16 cellular contexts compared by ENCODE assay signal in genomic region chr16:61730997-61731396, GRCh38.
A peak's percentile ranks its signal among the peaks of the same experiment; 100 is the strongest.
DNase-seq lines count a peak whose midpoint lies in the region; ATAC-seq and TF ChIP-seq lines count a peak whose summit lies in the region.
"Had no signal": no experiment of that assay in that cellular context is flagged by ENCODE, and none has a peak within 500 bp of the region (broad histone marks: within the 10 kb centered on the region; RNA-seq: fewer than 3 reads in every experiment).

No MANE protein-coding gene starts in this region.

- H3K27me3 ChIP-seq in H9 (ENCODE audit: insufficient read depth, low read length), result no peaks in the 10 kb centered on the region
- no peaks in the 10 kb centered on the region for H3K27me3 ChIP-seq in iPS DF 6.9 (ENCODE audit: control insufficient read depth, insufficient read depth, low read length)

- H3K27ac Mint-ChIP-seq in H9, result peak overlapping the region; percentile 17 to 97 (median 47); a peak in 5 of 7 replicates
- H3K27ac Mint-ChIP-seq in WTC11, result peak overlapping the region; percentile 93
- peak overlapping the region; percentile 52 for H3K27ac Mint-ChIP-seq in neural crest cell (ENCODE audit: unreplicated experiment)
- no peak overlapping the region for H3K27ac Mint-ChIP-seq in activated naive CD4-positive, alpha-beta T cell treated with anti-CD3 and anti-CD28 coated beads, Interleukin-2, amount 10 ng/mL, durations not matched to agents 7 days and 5 days
- H3K27ac Mint-ChIP-seq: B cell; CD4-positive, alpha-beta T cell had no signal

- no peak overlapping the region for H3K4ac ChIP-seq in H9 (ENCODE audit: low read depth, low read length)

- H3K4me3 Mint-ChIP-seq in H9 (no peak overlapping the region), WTC11 (no peak overlapping the region), neural crest cell (no peak overlapping the region)
- H3K4me3 Mint-ChIP-seq in activated naive CD4-positive, alpha-beta T cell treated with anti-CD3 and anti-CD28 coated beads, Interleukin-2, amount 10 ng/mL, durations not matched to agents 7 days and 5 days, result no peak overlapping the region
- H3K4me3 Mint-ChIP-seq: B cell; CD4-positive, alpha-beta T cell had no signal

- no peak overlapping the region for H3K9ac ChIP-seq in H9 (ENCODE audit: extremely low read depth, insufficient read length, low read length)

- H3K79me1 ChIP-seq in H9 (ENCODE audit: insufficient read depth, low read depth, low read length, poor library complexity, severe bottlenecking), result no peaks in the 10 kb centered on the region

- no peak overlapping the region for H2BK15ac ChIP-seq in H9 (ENCODE audit: low read depth, low read length)

- H3K4me1 Mint-ChIP-seq in H9 (peaks cover 29 to 30% of the 10 kb centered on the region in 2 experiments), WTC11 (peaks cover 42% of the 10 kb centered on the region), neural crest cell (peaks cover 7% of the 10 kb centered on the region)
- H3K4me1 Mint-ChIP-seq in activated naive CD4-positive, alpha-beta T cell treated with anti-CD3 and anti-CD28 coated beads, Interleukin-2, amount 10 ng/mL, durations not matched to agents 7 days and 5 days, result no peaks in the 10 kb centered on the region
- H3K4me1 Mint-ChIP-seq: B cell had no signal

- WGBS in H9 (ENCODE audit: extremely low coverage, insufficient read length, low lambda C conversion rate), result no CpG with 5 or more reads among the region's 1 CpG
- WGBS in iPS DF 6.9 (ENCODE audit: insufficient coverage, insufficient read length), result no CpG with 5 or more reads among the region's 1 CpG

- ATAC-seq in WTC11, result peak; percentile 71
- ATAC-seq: HCT116, HepG2 had no signal

- H3K36me3 Mint-ChIP-seq in H9 (ENCODE audit: insufficient read depth in 1 of 3, low read depth in 3 of 3) (no peaks in the 10 kb centered on the region), WTC11 (no peaks in the 10 kb centered on the region), neural crest cell (ENCODE audit: low read depth) (no peaks in the 10 kb centered on the region)
- no peaks in the 10 kb centered on the region for H3K36me3 Mint-ChIP-seq in activated naive CD4-positive, alpha-beta T cell treated with anti-CD3 and anti-CD28 coated beads, Interleukin-2, amount 10 ng/mL, durations not matched to agents 7 days and 5 days

- no peak overlapping the region for H4K8ac ChIP-seq in H9 (replicated peaks; ENCODE audit: insufficient read length, low read depth, low read length)

- H2BK12ac ChIP-seq in H9 (ENCODE audit: insufficient read length, low read depth, low read length), result no peak overlapping the region

- no peak overlapping the region for H3K14ac ChIP-seq in H9 (ENCODE audit: insufficient read depth, low read length)

- no peak for TF ChIP-seq POLR2A in erythroblast (IDR thresholded peaks at IDR 0.05; ENCODE audit: low read length)

- no peak overlapping the region for H4K91ac ChIP-seq in H9 (ENCODE audit: insufficient read length, low read depth, low read length)

- POLR2A ChIA-PET in WTC11 (lab: Charles Lee), result no interaction called here

- DNase-seq in H9 (no peak), WTC11 (ENCODE audit: low spot score) (no peak), iPS DF 6.9 (ENCODE audit: low read depth, low spot score) (peak; percentile 5), neural crest cell (ENCODE audit: low read depth, low spot score) (no peak), erythroblast (lab: John Stamatoyannopoulos, UW) (no peak), NCI-H1092 treated with DMSO at 0.1 percent for 48 hours (lab: John Stamatoyannopoulos, UW) (no peak), NK-92 (lab: John Stamatoyannopoulos, UW; ENCODE audit: unreplicated experiment) (no peak)
- DNase-seq in activated naive CD4-positive, alpha-beta T cell treated with anti-CD3 and anti-CD28 coated beads, Interleukin-2, amount 10 ng/mL, durations not matched to agents 7 days and 5 days, result no peak
- DNase-seq: ACHN; C1 segment of cervical spinal cord; Calu3; CD4-positive, alpha-beta T cell; DMS 273 treated with DMSO at 0.1 percent for 48 hours had no signal

- H3K27ac ChIP-seq in H9 (ENCODE audit: insufficient read length, low read depth, low read length) (peak overlapping the region; percentile 38), iPS DF 6.9 (ENCODE audit: low read length) (no peak overlapping the region)

- no peaks in the 10 kb centered on the region for H3K9me3 ChIP-seq in H9 (ENCODE audit: control insufficient read depth, low read depth, low read length)
- no peaks in the 10 kb centered on the region for H3K9me3 ChIP-seq in iPS DF 6.9 (ENCODE audit: control insufficient read depth, insufficient read depth, low read length)

- no peaks in the 10 kb centered on the region for H3K23me2 ChIP-seq in H9 (ENCODE audit: insufficient read length, low read depth, low read length, poor library complexity, severe bottlenecking)

- H2AK5ac ChIP-seq in H9 (ENCODE audit: insufficient read length, low read length), result no peak overlapping the region

- H4K20me1 ChIP-seq in H9 (ENCODE audit: control insufficient read depth, insufficient read depth, insufficient read length), result no peaks in the 10 kb centered on the region

- no peaks in the 10 kb centered on the region for H3K79me2 ChIP-seq in H9 (ENCODE audit: insufficient read depth, low read length)

- H4K5ac ChIP-seq in H9 (ENCODE audit: insufficient read length, low read depth, low read length), result no peak overlapping the region

- H3K23ac ChIP-seq in H9 (ENCODE audit: insufficient read length, low read depth, low read length), result no peak overlapping the region

- TF ChIP-seq CTCF in H9 (conservative IDR thresholded peaks at IDR 0.05) (no peak), WTC11 (IDR thresholded peaks at IDR 0.05) (no peak), neural crest cell (conservative IDR thresholded peaks at IDR 0.05) (no peak)

- no peak overlapping the region for H3T11ph ChIP-seq in H9 (ENCODE audit: low read length)

- H2AFZ ChIP-seq in H9 (ENCODE audit: low read length), result no peak overlapping the region

- H3K4me2 ChIP-seq in H9 (ENCODE audit: insufficient read depth, insufficient read length, low read length), result no peak overlapping the region

- H3K9me3 Mint-ChIP-seq in H9 (no peaks in the 10 kb centered on the region), WTC11 (peaks cover 10% of the 10 kb centered on the region), neural crest cell (no peaks in the 10 kb centered on the region)
- H3K9me3 Mint-ChIP-seq in activated naive CD4-positive, alpha-beta T cell treated with anti-CD3 and anti-CD28 coated beads, Interleukin-2, amount 10 ng/mL, durations not matched to agents 7 days and 5 days, result peaks cover 19% of the 10 kb centered on the region

- H3K36me3 ChIP-seq in iPS DF 6.9 (ENCODE audit: control insufficient read depth, insufficient read depth, low read length), result no peaks in the 10 kb centered on the region

- H3K56ac ChIP-seq in H9 (ENCODE audit: insufficient read length, low read depth, low read length), result no peak overlapping the region

- no peak overlapping the region for H2BK20ac ChIP-seq in H9 (ENCODE audit: low read depth, low read length, poor library complexity, severe bottlenecking)

- CTCF ChIA-PET in WTC11 (lab: Charles Lee), result no interaction called here
- CTCF ChIA-PET in activated naive CD4-positive, alpha-beta T cell treated with anti-CD3 and anti-CD28 coated beads, Interleukin-2, amount 10 ng/mL, durations not matched to agents 7 days and 5 days (lab: Charles Lee), result no interaction called here

- no peaks in the 10 kb centered on the region for H3K27me3 Mint-ChIP-seq in H9 (ENCODE audit: low read depth)
- H3K27me3 Mint-ChIP-seq in WTC11 (ENCODE audit: low read depth), result no peaks in the 10 kb centered on the region
- no peaks in the 10 kb centered on the region for H3K27me3 Mint-ChIP-seq in neural crest cell (ENCODE audit: low read depth)
- no peaks in the 10 kb centered on the region for H3K27me3 Mint-ChIP-seq in activated naive CD4-positive, alpha-beta T cell treated with anti-CD3 and anti-CD28 coated beads, Interleukin-2, amount 10 ng/mL, durations not matched to agents 7 days and 5 days
- H3K27me3 Mint-ChIP-seq: B cell; CD4-positive, alpha-beta T cell had no signal

- H3K4me3 ChIP-seq in iPS DF 6.9 (ENCODE audit: low read length), result no peak overlapping the region

- H3K4me1 ChIP-seq in H9 (ENCODE audit: insufficient read depth, low read length), result 0 out of 2 replicates have a peak, but pooled peaks cover 2% of the 10 kb centered on the region
- H3K4me1 ChIP-seq in iPS DF 6.9 (ENCODE audit: control insufficient read depth, insufficient read depth, low read length), result peaks cover 1% of the 10 kb centered on the region; the same call in 1 of the 2 replicates

- H2BK120ac ChIP-seq in H9 (ENCODE audit: low read depth, low read length, poor library complexity, severe bottlenecking), result no peak overlapping the region

- H3K18ac ChIP-seq in H9 (ENCODE audit: insufficient read length, low read depth, low read length), result no peak overlapping the region

- no peak overlapping the region for H2BK5ac ChIP-seq in H9 (ENCODE audit: insufficient read length, low read length)

TF ChIP-seq in WTC11, 78 proteins besides CTCF, POLR2A, EP300 and RAD21 (continues in another document):
- TF ChIP-seq HMGA2 (CRISPR knock-in tag; IDR thresholded peaks at IDR 0.05) (no peak), PRRX2 (CRISPR knock-in tag; IDR thresholded peaks at IDR 0.05) (no peak), ESRRA (CRISPR knock-in tag; IDR thresholded peaks at IDR 0.05; ENCODE audit: borderline replicate concordance) (no peak), ZNF416 (CRISPR knock-in tag; IDR thresholded peaks at IDR 0.05) (no peak)
- TF ChIP-seq, protein P1, sequence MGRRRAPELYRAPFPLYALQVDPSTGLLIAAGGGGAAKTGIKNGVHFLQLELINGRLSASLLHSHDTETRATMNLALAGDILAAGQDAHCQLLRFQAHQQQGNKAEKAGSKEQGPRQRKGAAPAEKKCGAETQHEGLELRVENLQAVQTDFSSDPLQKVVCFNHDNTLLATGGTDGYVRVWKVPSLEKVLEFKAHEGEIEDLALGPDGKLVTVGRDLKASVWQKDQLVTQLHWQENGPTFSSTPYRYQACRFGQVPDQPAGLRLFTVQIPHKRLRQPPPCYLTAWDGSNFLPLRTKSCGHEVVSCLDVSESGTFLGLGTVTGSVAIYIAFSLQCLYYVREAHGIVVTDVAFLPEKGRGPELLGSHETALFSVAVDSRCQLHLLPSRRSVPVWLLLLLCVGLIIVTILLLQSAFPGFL (CRISPR knock-in tag; IDR thresholded peaks at IDR 0.05; ENCODE audit: borderline replicate concordance), result no peak
- TF ChIP-seq, protein P2, sequence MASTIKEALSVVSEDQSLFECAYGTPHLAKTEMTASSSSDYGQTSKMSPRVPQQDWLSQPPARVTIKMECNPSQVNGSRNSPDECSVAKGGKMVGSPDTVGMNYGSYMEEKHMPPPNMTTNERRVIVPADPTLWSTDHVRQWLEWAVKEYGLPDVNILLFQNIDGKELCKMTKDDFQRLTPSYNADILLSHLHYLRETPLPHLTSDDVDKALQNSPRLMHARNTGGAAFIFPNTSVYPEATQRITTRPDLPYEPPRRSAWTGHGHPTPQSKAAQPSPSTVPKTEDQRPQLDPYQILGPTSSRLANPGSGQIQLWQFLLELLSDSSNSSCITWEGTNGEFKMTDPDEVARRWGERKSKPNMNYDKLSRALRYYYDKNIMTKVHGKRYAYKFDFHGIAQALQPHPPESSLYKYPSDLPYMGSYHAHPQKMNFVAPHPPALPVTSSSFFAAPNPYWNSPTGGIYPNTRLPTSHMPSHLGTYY (CRISPR knock-in tag; IDR thresholded peaks at IDR 0.05), result no peak
